In the genomic region with DNA sequence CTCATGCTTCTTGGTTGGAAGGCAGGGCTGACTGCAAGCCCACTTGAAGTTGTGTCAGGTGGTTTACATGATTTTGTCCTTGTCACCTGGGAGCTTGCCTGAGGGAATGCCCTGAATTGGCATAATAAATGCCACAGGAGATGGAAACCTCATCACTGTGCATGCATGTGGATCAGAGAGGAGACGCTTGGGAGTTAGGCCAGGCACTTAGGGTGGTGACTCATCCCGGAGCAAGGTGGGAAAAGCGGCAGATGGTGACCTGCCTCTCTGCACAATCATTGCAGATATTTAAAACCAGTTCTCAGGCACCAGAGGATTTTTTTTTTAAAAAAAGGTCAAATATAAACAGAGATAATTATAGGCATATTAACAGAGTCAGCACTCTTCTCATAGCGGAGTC, we compare ENCODE assay signal across 26 cellular contexts.
DNase-seq lines count a peak whose midpoint lies in the region; ATAC-seq and TF ChIP-seq lines count a peak whose summit lies in the region.
"Had no signal": no experiment of that assay in that cellular context is flagged by ENCODE, and none has a peak within 500 bp of the region (broad histone marks: within the 10 kb centered on the region; RNA-seq: fewer than 3 reads in every experiment).

No MANE protein-coding gene starts in this region.

- CTCF ChIA-PET in HEK293 (lab: Yijun Ruan, JAX) = no interaction called here

- H3K36me3 ChIP-seq in HEK293 (ENCODE audit: control insufficient read depth in 2 of 2, insufficient read depth in 1 of 2, low read length in 2 of 2) (no peaks in the 10 kb centered on the region), psoas muscle (ENCODE audit: insufficient read depth in 1 of 2, low read depth in 1 of 2) (no peaks in the 10 kb centered on the region)
- H3K36me3 ChIP-seq: colonic mucosa, esophagus muscularis mucosa, gastrocnemius medialis, thoracic aorta had no signal

- H3K4me1 ChIP-seq in HEK293 (ENCODE audit: control insufficient read depth, insufficient read depth, low read length) (no peaks in the 10 kb centered on the region), psoas muscle (no peaks in the 10 kb centered on the region)
- H3K4me1 ChIP-seq: colonic mucosa, gastrocnemius medialis had no signal

- H3K9me3 ChIP-seq in HEK293 (ENCODE audit: control insufficient read depth, insufficient read depth, low read depth, low read length) (no peaks in the 10 kb centered on the region), psoas muscle (no peaks in the 10 kb centered on the region)
- H3K9me3 ChIP-seq: colonic mucosa, esophagus muscularis mucosa, gastrocnemius medialis, SK-N-SH, thoracic aorta had no signal

- no peak overlapping the region for H3K27ac ChIP-seq in HEK293 (ENCODE audit: extremely low read depth, low read depth, low read length)
- no peak overlapping the region for H3K27ac ChIP-seq in psoas muscle
- H3K27ac ChIP-seq: colonic mucosa, esophagus muscularis mucosa, gastrocnemius medialis, KMS-11, thoracic aorta had no signal

- H3K4me3 ChIP-seq in HEK293 (ENCODE audit: low read depth, low read length) (no peak overlapping the region), psoas muscle (no peak overlapping the region)
- H3K4me3 ChIP-seq: colonic mucosa, esophagus muscularis mucosa, gastrocnemius medialis, lung, smooth muscle cell, thoracic aorta had no signal

- POLR2A ChIA-PET in HEK293 (lab: Yijun Ruan, JAX) = no interaction called here

- intact Hi-C loops in psoas muscle (cut with DNase I) = no loop called here

- ATAC-seq in psoas muscle = no peak
- ATAC-seq: effector memory CD8-positive, alpha-beta T cell; gastrocnemius medialis; stimulated activated naive B cell treated with anti-CD40 and anti-IgM and Interleukin-4, amounts not matched to agents 10 μg/mL and 1 μg/mL and 100 μg/mL, for 72 hours had no signal

- WGBS in psoas muscle, 3 donors = 45 to 70% (median 60%) methylated on average over 4 of the region's 4 CpGs

- peak; percentile 9 for DNase-seq in NCI-H1092 treated with DMSO at 0.1 percent for 48 hours (lab: John Stamatoyannopoulos, UW)
- no peak for DNase-seq in NCI-H1092 (lab: John Stamatoyannopoulos, UW)
- DNase-seq in NCI-H524 treated with DMSO at 0.1 percent for 48 hours (lab: John Stamatoyannopoulos, UW) = peak; percentile 24
- DNase-seq in islet precursor cell = peak; percentile 62
- no peak for DNase-seq in GM10266 (ENCODE audit: extremely low spot score)
- DNase-seq in activated CD4-positive, alpha-beta T cell treated with anti-CD3 and anti-CD28 coated beads, Interleukin-2, amount 50 U/mL, for 48 hours = no peak
- no peak for DNase-seq in psoas muscle
- DNase-seq: 8988T; activated CD4-positive, alpha-beta memory T cell treated with anti-CD3 and anti-CD28 coated beads for 36 hours; activated effector memory CD4-positive, alpha-beta T cell treated with anti-CD3 and anti-CD28 coated beads, Interleukin-2, amount 50 U/mL, for 16 hours; CD4-positive, alpha-beta memory T cell; colonic mucosa; DMS79; effector memory CD8-positive, alpha-beta T cell; gastrocnemius medialis; HFFc6; MV-4-11; SK-N-SH; stimulated activated CD4-positive, alpha-beta T cell treated with anti-CD3 and anti-CD28 coated beads, Interleukin-2, amount 100 ng/mL, for 48 hours; stimulated activated naive B cell treated with anti-CD40 and anti-IgM and Interleukin-4, amounts not matched to agents 10 μg/mL and 1 μg/mL and 100 μg/mL, for 72 hours had no signal

- TF ChIP-seq CTCF in HEK293 (tag by site-specific recombination; IDR thresholded peaks at IDR 0.05) (no peak), GM10266 (IDR thresholded peaks at IDR 0.05; ENCODE audit: control insufficient read depth, insufficient read depth, low read depth, missing control alignments) (no peak), psoas muscle (IDR thresholded peaks at IDR 0.05) (no peak)

- peaks cover 0 to 2% (median 0%) of the 10 kb centered on the region in 3 donors for H3K27me3 ChIP-seq in psoas muscle (ENCODE audit: insufficient read depth in 3 of 3, low read length in 2 of 3)
- H3K27me3 ChIP-seq: colonic mucosa, esophagus muscularis mucosa, gastrocnemius medialis had no signal

TF ChIP-seq in HEK293, 187 proteins besides CTCF, POLR2A, EP300 and RAD21:
- no peak for TF ChIP-seq ZFP3 (tag by site-specific recombination; IDR thresholded peaks at IDR 0.05; ENCODE audit: low read depth)
- TF ChIP-seq SETDB1 (IDR thresholded peaks at IDR 0.05; ENCODE audit: insufficient read length, low read length) = peak; percentile 15
TF ChIP-seq in HEK293: peak in this region for 1.

Comparison
In these comparisons a context has a peak if more than half of its experiments do, and no peak if none do; other contexts are left out.
1. DNase-seq: peak in NCI-H1092 treated with DMSO at 0.1 percent for 48 hours (single experiment), NCI-H524 treated with DMSO at 0.1 percent for 48 hours (single experiment) and islet precursor cell (single experiment); none in NCI-H1092 (single experiment), GM10266 (single experiment), activated CD4-positive, alpha-beta T cell treated with anti-CD3 and anti-CD28 coated beads, Interleukin-2, amount 50 U/mL, for 48 hours (0 of 2) and psoas muscle (0 of 2).